ENCODE assay signal across 8 cellular contexts in the genomic region with DNA sequence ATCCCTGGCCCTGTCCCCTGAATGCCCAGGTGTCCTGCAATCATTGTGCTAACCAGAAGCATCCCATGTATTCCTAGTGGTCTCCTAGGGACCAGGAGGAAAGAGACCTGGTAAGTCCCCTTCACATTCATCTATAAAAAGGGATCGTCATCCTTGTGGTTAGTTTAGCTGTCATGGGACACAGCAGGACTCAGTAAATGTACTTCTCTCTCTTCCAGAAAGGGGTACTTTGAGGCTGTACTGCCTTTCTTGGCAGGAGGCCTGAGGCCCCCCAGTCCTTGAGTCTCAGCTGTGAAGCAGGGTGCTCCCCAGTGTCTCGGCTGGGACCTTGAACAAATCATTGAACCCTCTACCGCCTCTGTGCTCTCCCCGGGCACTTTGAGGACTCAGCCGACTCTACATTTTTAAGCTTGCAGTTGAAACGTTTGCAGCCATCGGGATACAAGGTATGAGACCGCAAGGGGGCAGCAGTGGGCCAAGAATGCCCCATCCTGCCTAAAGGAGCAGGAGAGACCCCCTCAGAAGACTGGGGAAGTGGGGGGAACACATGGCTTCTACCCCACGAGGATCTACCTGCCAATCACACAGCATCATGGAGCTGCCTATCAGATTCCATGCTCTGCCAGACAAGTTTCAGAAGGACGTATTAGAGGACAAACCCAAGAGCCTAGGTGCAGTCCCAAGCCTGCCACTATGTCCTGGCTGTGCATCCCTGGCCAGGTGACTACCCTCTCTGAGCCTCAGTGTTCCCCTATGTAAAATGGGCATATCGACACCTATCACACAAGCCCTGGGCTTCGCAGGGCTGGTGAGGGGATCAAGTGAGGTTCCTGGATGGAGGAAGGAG. TPM values are rescaled to one million over a fixed set of nuclear protein-coding genes. Genes with fewer than 3 reads are reported as not detected.
DNase-seq lines count a peak whose midpoint lies in the region; ATAC-seq lines count a peak whose summit lies in the region.

No MANE protein-coding gene starts in this region.

- no peak for ATAC-seq in HG03565 (IDR thresholded peaks at IDR 0.05; ENCODE audit: unreplicated experiment)
- no peak for ATAC-seq in GM19397 (IDR thresholded peaks at IDR 0.05; ENCODE audit: unreplicated experiment)

- peak; percentile 70 for DNase-seq in G401 (ENCODE audit: low spot score)
- peak; percentile 65 for DNase-seq in KG1 (lab: John Stamatoyannopoulos, UW)
- peak; percentile 42 to 66 (median 54) for DNase-seq in T-helper 2 cell
- DNase-seq in amniotic stem cell (lab: John Stamatoyannopoulos, UW), result peak; percentile 44
- DNase-seq in hepatic stellate cell (ENCODE audit: low spot score), result peak; percentile 81

- peak overlapping the region in 2 of 3 donors; percentile 36 to 66 for H3K9ac ChIP-seq in skeletal muscle tissue (ENCODE audit: low read depth in 1 of 3, low read length in 3 of 3)

- no peaks in the 10 kb centered on the region for H3K27me3 ChIP-seq in skeletal muscle tissue (ENCODE audit: control insufficient read depth in 3 of 3, insufficient read depth in 3 of 3, low read length in 3 of 3)

- H3K4me3 ChIP-seq in skeletal muscle tissue (ENCODE audit: low read length in 3 of 3), result no peak overlapping the region

- peaks cover 4 to 10% (median 6%) of the 10 kb centered on the region in 3 donors for H3K36me3 ChIP-seq in skeletal muscle tissue (ENCODE audit: control insufficient read depth in 3 of 3, insufficient read depth in 3 of 3, low read length in 3 of 3)

- peaks cover 57 to 75% (median 68%) of the 10 kb centered on the region in 3 donors for H3K4me1 ChIP-seq in skeletal muscle tissue (ENCODE audit: control insufficient read depth in 3 of 3, insufficient read depth in 3 of 3, low read length in 3 of 3)

- H3K27ac ChIP-seq in skeletal muscle tissue (ENCODE audit: low read depth, low read length), result no peak overlapping the region

- H3K9me3 ChIP-seq in skeletal muscle tissue (ENCODE audit: control insufficient read depth in 3 of 3, low read length in 3 of 3), result no peaks in the 10 kb centered on the region

- in situ Hi-C loops in G401 (cut with HindIII; ENCODE audit: low sequenced_read_pairs), result no loop called here

RNA-seq across cellular contexts. Expression of a gene that starts 2.4 kb away (rescaled TPM):
- total RNA-seq in G401 (2014; rRNA removed; shearing (Covaris generic)), result 26.6 and 32.6 TPM in 2 replicates
- 38.1 TPM for total RNA-seq in skeletal muscle tissue

RNA-seq across cellular contexts. Expression of a gene that starts 30.6 kb away (rescaled TPM):
- total RNA-seq in G401 (2014; rRNA removed; shearing (Covaris generic)), result 160 and 197 TPM in 2 replicates
- 44.4 TPM for total RNA-seq in skeletal muscle tissue

RNA-seq across cellular contexts. Expression of a gene that starts 47.8 kb away (rescaled TPM):
- 0.03 TPM in 1 of 2 replicates, not detected in the other for total RNA-seq in G401 (2014; rRNA removed; shearing (Covaris generic))
- total RNA-seq in skeletal muscle tissue, result not detected
